Comparison of ENCODE assay signal across 7 cellular contexts in the genomic region with DNA sequence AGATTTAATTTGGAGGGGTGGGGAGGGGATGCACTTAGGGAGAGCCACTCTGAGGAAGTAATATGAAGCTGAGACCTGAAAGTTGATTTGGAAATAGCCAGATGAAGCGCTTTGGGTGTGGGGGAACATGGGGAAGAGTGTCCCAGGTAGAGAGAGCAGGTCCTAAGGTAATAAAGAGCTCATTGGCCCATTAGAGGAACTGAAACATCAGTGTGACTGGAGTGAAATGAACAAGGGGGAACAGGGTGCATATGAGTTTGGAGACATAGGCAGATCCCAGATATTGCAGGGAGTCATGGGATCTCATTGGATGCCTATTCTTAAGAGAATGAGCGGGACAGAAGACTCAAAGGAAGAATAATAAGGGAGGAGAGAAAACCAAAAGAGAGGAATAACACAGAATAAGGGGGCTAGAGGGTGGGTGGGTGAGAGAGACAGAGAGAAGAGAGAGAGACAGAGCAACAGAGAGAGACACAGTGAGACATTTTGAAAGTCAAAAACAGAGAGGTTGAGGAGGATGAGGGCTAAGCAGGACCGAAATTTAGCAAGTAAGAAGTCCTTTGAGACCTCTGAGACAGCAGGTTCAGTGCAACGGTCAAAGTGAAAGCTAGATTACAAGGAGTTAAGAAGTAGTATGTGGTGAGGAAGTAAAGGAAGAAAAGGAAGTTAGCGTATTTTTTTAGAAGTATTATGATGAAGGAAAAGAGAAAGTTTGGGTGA. TPM values are rescaled to one million over a fixed set of nuclear protein-coding genes. Genes with fewer than 3 reads are reported as not detected.
A peak's percentile ranks its signal among the peaks of the same experiment; 100 is the strongest.
DNase-seq lines count a peak whose midpoint lies in the region; ATAC-seq lines count a peak whose summit lies in the region.
"Not testable (repeated sequence)": the region's sequence is repeated elsewhere in the genome, so short reads cannot be mapped to it uniquely, and the experiment has no call there.

No MANE protein-coding gene starts in this region.

- not testable (repeated sequence) for H3K9me3 Mint-ChIP-seq in activated CD8-positive, alpha-beta T cell treated with anti-CD3 and anti-CD28 coated beads, Interleukin-2, amount 10 ng/mL, durations not matched to agents 7 days and 5 days (ENCODE audit: insufficient read depth); naive B cell

- not testable (repeated sequence) for H3K36me3 Mint-ChIP-seq in activated CD8-positive, alpha-beta T cell treated with anti-CD3 and anti-CD28 coated beads, Interleukin-2, amount 10 ng/mL, durations not matched to agents 7 days and 5 days (ENCODE audit: low read depth); naive B cell

- H3K4me1 Mint-ChIP-seq in activated CD8-positive, alpha-beta T cell treated with anti-CD3 and anti-CD28 coated beads, Interleukin-2, amount 10 ng/mL, durations not matched to agents 7 days and 5 days (ENCODE audit: low read depth); naive B cell: not testable (repeated sequence)

- POLR2A ChIA-PET in activated CD8-positive, alpha-beta T cell treated with anti-CD3 and anti-CD28 coated beads, Interleukin-2, amount 10 ng/mL, durations not matched to agents 7 days and 5 days (lab: Charles Lee): not testable (repeated sequence)

- peak; percentile 79 for ATAC-seq in GM18909 (IDR thresholded peaks at IDR 0.05; ENCODE audit: poor library complexity, unreplicated experiment)
- ATAC-seq in GM21360 (IDR thresholded peaks at IDR 0.05; ENCODE audit: unreplicated experiment): peak; percentile 64
- ATAC-seq in HG02571 (IDR thresholded peaks at IDR 0.05; ENCODE audit: unreplicated experiment): peak; percentile 71
- peak; percentile 64 for ATAC-seq in HG03039 (IDR thresholded peaks at IDR 0.05; ENCODE audit: unreplicated experiment)
- ATAC-seq in HG03439 (IDR thresholded peaks at IDR 0.05; ENCODE audit: unreplicated experiment): peak; percentile 79
- peak; percentile 83 for ATAC-seq in activated CD8-positive, alpha-beta T cell treated with anti-CD3 and anti-CD28 coated beads, Interleukin-2, amount 10 ng/mL, durations not matched to agents 7 days and 5 days
- ATAC-seq in naive B cell (ENCODE audit: low read depth in 2 of 2): peak; percentile 42 to 46

- H3K27me3 Mint-ChIP-seq in activated CD8-positive, alpha-beta T cell treated with anti-CD3 and anti-CD28 coated beads, Interleukin-2, amount 10 ng/mL, durations not matched to agents 7 days and 5 days (ENCODE audit: low read depth); naive B cell: not testable (repeated sequence)

- CTCF ChIA-PET in activated CD8-positive, alpha-beta T cell treated with anti-CD3 and anti-CD28 coated beads, Interleukin-2, amount 10 ng/mL, durations not matched to agents 7 days and 5 days (lab: Charles Lee): not testable (repeated sequence)

- DNase-seq in activated CD8-positive, alpha-beta T cell treated with anti-CD3 and anti-CD28 coated beads, Interleukin-2, amount 10 ng/mL, durations not matched to agents 7 days and 5 days; naive B cell: not testable (repeated sequence)

- not testable (repeated sequence) for H3K27ac Mint-ChIP-seq in activated CD8-positive, alpha-beta T cell treated with anti-CD3 and anti-CD28 coated beads, Interleukin-2, amount 10 ng/mL, durations not matched to agents 7 days and 5 days; naive B cell

- not testable (repeated sequence) for H3K4me3 Mint-ChIP-seq in activated CD8-positive, alpha-beta T cell treated with anti-CD3 and anti-CD28 coated beads, Interleukin-2, amount 10 ng/mL, durations not matched to agents 7 days and 5 days; naive B cell

RNA-seq across cellular contexts. Expression of gene NOTCH2NLA, which starts 54.1 kb away (rescaled TPM):
- total RNA-seq in activated CD8-positive, alpha-beta T cell treated with anti-CD3 and anti-CD28 coated beads, Interleukin-2, amount 10 ng/mL, durations not matched to agents 7 days and 5 days: 10 to 100 TPM; 21.9 to 22.2 TPM
- polyA plus RNA-seq in naive B cell (ENCODE audit: low read depth in 6 of 6): 10 to 100 TPM; 54.2 to 82.4 (median 63.3) TPM
